9 cellular contexts compared by ENCODE assay signal in genomic region chr3:188000361-188000861, GRCh38.
DNase-seq lines count a peak whose midpoint lies in the region; ATAC-seq and TF ChIP-seq lines count a peak whose summit lies in the region.
"Had no signal": no experiment of that assay in that cellular context is flagged by ENCODE, and none has a peak within 500 bp of the region (broad histone marks: within the 10 kb centered on the region; RNA-seq: fewer than 3 reads in every experiment).

No MANE protein-coding gene starts in this region.

- no peaks in the 10 kb centered on the region for H3K27me3 ChIP-seq in H7 (ENCODE audit: control insufficient read depth, insufficient read depth, low read length)

- POLR2A ChIA-PET in activated B cell treated with CpG ODN at 0.5 μM for 24 hours (lab: Charles Lee), result interaction anchor here (1.0 to 1.2 kb wide), 3 partner anchors 17 to 258 kb away, joined by 3 read pairs; no protein-coding TSS in a partner anchor

- H3K27ac Mint-ChIP-seq in activated B cell treated with CpG ODN at 0.5 μM for 24 hours (peak overlapping the region; percentile 73), naive B cell (peak overlapping the region; percentile 90 to 97 (median 94))

- intact Hi-C loops in activated B cell treated with CpG ODN at 0.5 μM for 24 hours (cut with micrococcal nuclease), result loop anchor here (2.0 kb wide), 1 partner anchor 22 kb away; no protein-coding TSS in a partner anchor

- TF ChIP-seq POLR2A in GM18505 (IDR thresholded peaks at IDR 0.05; ENCODE audit: borderline replicate concordance, extremely low read depth, insufficient read depth, insufficient read length), result no peak

- H3K4me3 Mint-ChIP-seq in activated B cell treated with CpG ODN at 0.5 μM for 24 hours, result peak overlapping the region; percentile 3
- H3K4me3 Mint-ChIP-seq in naive B cell, result peak overlapping the region in 5 of 8 donors; percentile 59 to 87 (median 68)

- no peak for ATAC-seq in activated B cell treated with CpG ODN at 0.5 μM for 24 hours (ENCODE audit: low read depth)
- no peak for ATAC-seq in naive B cell (ENCODE audit: low read depth in 2 of 2)
- ATAC-seq in GM18505 (IDR thresholded peaks at IDR 0.05; ENCODE audit: unreplicated experiment), result no peak

- H3K4me3 ChIP-seq in H7 (ENCODE audit: insufficient read depth, low read depth, low read length), result no peak overlapping the region

- peak; percentile 60 for DNase-seq in DMS153 (lab: John Stamatoyannopoulos, UW)
- peak; percentile 38 for DNase-seq in LoVo (ENCODE audit: low spot score)
- DNase-seq in activated B cell treated with CpG ODN at 0.5 μM for 24 hours, result no peak
- no peak for DNase-seq in naive B cell
- no peak for DNase-seq in H7
- no peak for DNase-seq in ecto neural progenitor cell (ENCODE audit: low spot score)
- DNase-seq: foreskin melanocyte, NCI-H226 had no signal

- CTCF ChIA-PET in activated B cell treated with CpG ODN at 0.5 μM for 24 hours (lab: Charles Lee), result interaction anchor here (1.0 kb wide), 1 partner anchor 260 kb away, joined by 3 read pairs; no protein-coding TSS in a partner anchor

- H3K4me1 Mint-ChIP-seq in activated B cell treated with CpG ODN at 0.5 μM for 24 hours (peaks cover 22% of the 10 kb centered on the region), naive B cell (peaks cover 18 to 21% (median 20%) of the 10 kb centered on the region in 3 donors)

- H3K9me3 Mint-ChIP-seq in activated B cell treated with CpG ODN at 0.5 μM for 24 hours, result no peaks in the 10 kb centered on the region
- peaks cover 0 to 6% (median 0%) of the 10 kb centered on the region in 7 donors for H3K9me3 Mint-ChIP-seq in naive B cell

- H3K36me3 Mint-ChIP-seq in activated B cell treated with CpG ODN at 0.5 μM for 24 hours (ENCODE audit: low read depth), result no peaks in the 10 kb centered on the region
- H3K36me3 Mint-ChIP-seq in naive B cell, result no peaks in the 10 kb centered on the region

- H3K27me3 Mint-ChIP-seq in activated B cell treated with CpG ODN at 0.5 μM for 24 hours (peaks cover 2% of the 10 kb centered on the region), naive B cell (peaks cover 0 to 8% (median 0%) of the 10 kb centered on the region in 3 donors)

- no peak for TF ChIP-seq CTCF in activated B cell treated with CpG ODN at 0.5 μM for 24 hours (IDR thresholded peaks at IDR 0.05)

- no peaks in the 10 kb centered on the region for H3K36me3 ChIP-seq in H7 (replicated peaks; ENCODE audit: control insufficient read depth, insufficient read depth, low read length)

Comparison
In these comparisons a context has a peak if more than half of its experiments do, and no peak if none do; other contexts are left out.
1. DNase-seq: peak in DMS153 (single experiment) and LoVo (single experiment); none in activated B cell treated with CpG ODN at 0.5 μM for 24 hours (single experiment), naive B cell (single experiment), H7 (single experiment) and ecto neural progenitor cell (single experiment).